ENCODE assay signal across 10 cellular contexts in genomic region chr22:25779426-25779825, GRCh38. TPM values are rescaled to one million over a fixed set of nuclear protein-coding genes. Genes with fewer than 3 reads are reported as not detected.
"Had no signal": no experiment of that assay in that cellular context is flagged by ENCODE, and none has a peak within 500 bp of the region (broad histone marks: within the 10 kb centered on the region; RNA-seq: fewer than 3 reads in every experiment).

No MANE protein-coding gene starts in this region.

- H2AFZ ChIP-seq: GM23248 had no signal

- H3K27ac Mint-ChIP-seq: HFFc6 had no signal

- ATAC-seq: HCT116, K562 had no signal

- DNase-seq: GM23248, GOT3, H7, HFFc6, IMR-90 had no signal

- H3K9me3 ChIP-seq: HAP-1 had no signal

- H3K9me3 Mint-ChIP-seq: HFFc6 had no signal

- H3K27ac ChIP-seq: GM23248, HL-60 had no signal

- H3K4me3 ChIP-seq: GM23248, HAP-1, K562 had no signal

- H3K4me3 Mint-ChIP-seq: HFFc6 had no signal

- H3K36me3 ChIP-seq: HAP-1 had no signal

RNA-seq across cellular contexts. Expression of gene MYO18B, which starts 37.4 kb away (rescaled TPM):
- total RNA-seq: GM23248, H4 had no signal
- polyA plus RNA-seq: GM23248, IMR-90 had no signal
